In genomic region chr5:43006411-43007202, GRCh38 we compare ENCODE assay signal across 10 cellular contexts. TPM values are rescaled to one million over a fixed set of nuclear protein-coding genes. Genes with fewer than 3 reads are reported as not detected.
A peak's percentile ranks its signal among the peaks of the same experiment; 100 is the strongest.
DNase-seq lines count a peak whose midpoint lies in the region; ATAC-seq, FAIRE-seq and TF ChIP-seq lines count a peak whose summit lies in the region.
"Had no signal": no experiment of that assay in that cellular context is flagged by ENCODE, and none has a peak within 500 bp of the region (broad histone marks: within the 10 kb centered on the region; RNA-seq: fewer than 3 reads in every experiment).

No MANE protein-coding gene starts in this region.

- BruUV-seq in HepG2 (replicated peaks; lab: Mats Ljungman, UMichigan): no TSS peak

- peak overlapping the region; percentile 96 for H3K27ac Mint-ChIP-seq in activated T-cell treated with anti-CD3 and anti-CD28 coated beads, Interleukin-2, amount 50 U/mL, for 24 hours

- no peak for DNase-seq in activated T-cell treated with anti-CD3 and anti-CD28 coated beads, Interleukin-2, amount 50 U/mL, for 24 hours
- no peak for DNase-seq in activated T-cell treated with anti-CD3 and anti-CD28 coated beads, Interleukin-2, amount 50 U/mL, for 48 hours
- DNase-seq in adipocyte (ENCODE audit: low read depth): no peak
- no peak for DNase-seq in HepG2 (ENCODE audit: low spot score)

- no peaks in the 10 kb centered on the region for H3K9me3 Mint-ChIP-seq in activated T-cell treated with anti-CD3 and anti-CD28 coated beads, Interleukin-2, amount 50 U/mL, for 24 hours

- H3K9me3 ChIP-seq in adipocyte (ENCODE audit: control insufficient read depth, low read length) (no peaks in the 10 kb centered on the region), HepG2 (ENCODE audit: low read length) (no peaks in the 10 kb centered on the region), thymus (ENCODE audit: control insufficient read depth) (no peaks in the 10 kb centered on the region)

- CTCF ChIA-PET in HepG2 (lab: Yijun Ruan, JAX; ENCODE audit: low intra/inter-chr PET ratio, low total read pairs): no interaction called here

- TF ChIP-seq EP300 in HepG2 (IDR thresholded peaks at IDR 0.05; ENCODE audit: low read depth in 2 of 2, low read length in 2 of 2): no peak
- TF ChIP-seq EP300 in HepG2 (CRISPR knock-in tag; IDR thresholded peaks at IDR 0.05; ENCODE audit: borderline replicate concordance): no peak

- intact Hi-C loops in HepG2 (cut with micrococcal nuclease; ENCODE audit: unreplicated experiment): no loop called here

- POLR2A ChIA-PET in HepG2 (lab: Yijun Ruan, JAX): interaction anchor here (1.2 to 4.9 kb wide), 5 partner anchors 12 to 114 kb away, joined by 4 to 72 read pairs (median 40); partner anchors contain the start of gene ZNF131

- peaks cover 4% of the 10 kb centered on the region for H3K36me3 Mint-ChIP-seq in activated T-cell treated with anti-CD3 and anti-CD28 coated beads, Interleukin-2, amount 50 U/mL, for 24 hours (ENCODE audit: low read depth)

- H3K4me3 Mint-ChIP-seq in activated T-cell treated with anti-CD3 and anti-CD28 coated beads, Interleukin-2, amount 50 U/mL, for 24 hours: peak overlapping the region; percentile 84

- no peak for TF ChIP-seq RAD21 in HepG2 (CRISPR knock-in tag; IDR thresholded peaks at IDR 0.05)

- peak overlapping the region; percentile 89; the same call in 1 of the 2 replicates for H3K4me2 ChIP-seq in HepG2 (ENCODE audit: low read depth, low read length)

- H3K4me1 ChIP-seq in adipocyte (ENCODE audit: control insufficient read depth, insufficient read depth, low read length) (peaks cover 8% of the 10 kb centered on the region), HepG2 (ENCODE audit: insufficient read depth, low read length) (peaks cover 12% of the 10 kb centered on the region), thymus (ENCODE audit: control insufficient read depth, insufficient read depth, low read length) (peaks cover 11% of the 10 kb centered on the region)

- 91% methylated on average over 19 of the region's 19 CpGs for WGBS in HepG2 (ENCODE audit: low lambda C conversion rate)
- WGBS in thymus: 93% methylated on average over 19 of the region's 19 CpGs

- no peaks in the 10 kb centered on the region for H4K20me1 ChIP-seq in HepG2 (ENCODE audit: insufficient read depth, low read length)

- no peak for FAIRE-seq in HepG2 (lab: Jason Lieb, UNC)
- FAIRE-seq: HTR-8/SVneo had no signal

- no peaks in the 10 kb centered on the region for H3K36me3 ChIP-seq in adipocyte (ENCODE audit: control insufficient read depth, insufficient read depth, low read length, severe bottlenecking)
- no peaks in the 10 kb centered on the region for H3K36me3 ChIP-seq in HepG2 (replicated peaks in 1 of 2; ENCODE audit: control insufficient read depth in 1 of 2, insufficient read depth in 2 of 2, low read length in 2 of 2)
- H3K36me3 ChIP-seq in thymus (ENCODE audit: control insufficient read depth, insufficient read depth): no peaks in the 10 kb centered on the region

- in situ Hi-C loops in HepG2 (cut with HindIII; ENCODE audit: extremely low pct_ligation_motif_present, low pct_unique_long_range_greater_than_20kb): loop anchor here (5.0 to 25.0 kb wide), 2 partner anchors 61 to 194 kb away; partner anchors contain the start of gene SELENOP

- H3K27me3 ChIP-seq in adipocyte (replicated peaks; ENCODE audit: control insufficient read depth, insufficient read depth, low read length): no peaks in the 10 kb centered on the region
- no peaks in the 10 kb centered on the region; a peak in 1 of 5 replicates for H3K27me3 ChIP-seq in HepG2 (ENCODE audit: control insufficient read depth in 1 of 2, insufficient read depth in 2 of 2, low read length in 2 of 2)
- H3K27me3 ChIP-seq in thymus (ENCODE audit: control insufficient read depth, insufficient read depth): no peaks in the 10 kb centered on the region

- no peak overlapping the region for H3K27ac ChIP-seq in HepG2 (ENCODE audit: extremely low read length, insufficient read depth, low read length)
- H3K27ac ChIP-seq in thymus (ENCODE audit: low read depth): peak overlapping the region; percentile 31
- H3K27ac ChIP-seq: C4-2B had no signal

- peaks cover 40% of the 10 kb centered on the region for H3K4me1 Mint-ChIP-seq in activated T-cell treated with anti-CD3 and anti-CD28 coated beads, Interleukin-2, amount 50 U/mL, for 24 hours (ENCODE audit: low read depth)

- H3K4me3 ChIP-seq in adipocyte (ENCODE audit: low read length) (peak overlapping the region; percentile 89), HepG2 (replicated peaks in 1 of 3; ENCODE audit: insufficient read depth in 1 of 3, low read depth in 2 of 3, low read length in 3 of 3) (no peak overlapping the region), thymus (ENCODE audit: low read length) (peak overlapping the region; percentile 83)

- H3K9ac ChIP-seq in adipocyte (ENCODE audit: low read length): peak overlapping the region; percentile 96
- H3K9ac ChIP-seq in HepG2 (ENCODE audit: insufficient read depth, low read depth, low read length): no peak overlapping the region

- ATAC-seq in HepG2: no peak
- ATAC-seq in GM21367 (IDR thresholded peaks at IDR 0.05; ENCODE audit: unreplicated experiment): no peak
- ATAC-seq in HG02852 (IDR thresholded peaks at IDR 0.05; ENCODE audit: unreplicated experiment): no peak
- ATAC-seq in HG03097 (IDR thresholded peaks at IDR 0.05; ENCODE audit: low FRiP score, unreplicated experiment): no peak

- H3K79me2 ChIP-seq in HepG2 (ENCODE audit: insufficient read depth, low read length): no peaks in the 10 kb centered on the region

- no peaks in the 10 kb centered on the region for H3K27me3 Mint-ChIP-seq in activated T-cell treated with anti-CD3 and anti-CD28 coated beads, Interleukin-2, amount 50 U/mL, for 24 hours

- TF ChIP-seq POLR2A in HepG2 (IDR thresholded peaks at IDR 0.05; ENCODE audit: insufficient read depth in 1 of 2, low read depth in 2 of 2, low read length in 2 of 2): no peak

- H2AFZ ChIP-seq in HepG2 (ENCODE audit: low read length): no peak overlapping the region

- no peak for TF ChIP-seq CTCF in HepG2 (CRISPR knock-in tag; IDR thresholded peaks at IDR 0.05)

TF ChIP-seq in HepG2, 621 proteins besides CTCF, POLR2A, EP300 and RAD21:
- TF ChIP-seq NFE2L1 (CRISPR knock-in tag; IDR thresholded peaks at IDR 0.05; ENCODE audit: borderline replicate concordance): no peak
- TF ChIP-seq ZNF749 (CRISPR knock-in tag; IDR thresholded peaks at IDR 0.05; ENCODE audit: borderline replicate concordance): no peak
- TF ChIP-seq ZSCAN22 (CRISPR knock-in tag; IDR thresholded peaks at IDR 0.05): no peak
- TF ChIP-seq MZF1 (CRISPR knock-in tag; IDR thresholded peaks at IDR 0.05; ENCODE audit: borderline replicate concordance): no peak
- no peak for TF ChIP-seq BORCS8-MEF2B (CRISPR knock-in tag; IDR thresholded peaks at IDR 0.05)
- no peak for TF ChIP-seq MYNN (CRISPR knock-in tag; IDR thresholded peaks at IDR 0.05; ENCODE audit: low read depth)
- no peak for TF ChIP-seq MEF2D (CRISPR knock-in tag; IDR thresholded peaks at IDR 0.05)
- no peak for TF ChIP-seq ZNF292 (CRISPR knock-in tag; IDR thresholded peaks at IDR 0.05; ENCODE audit: borderline replicate concordance, low read depth)
- TF ChIP-seq SIN3B (IDR thresholded peaks at IDR 0.05; ENCODE audit: low read length): no peak
- no peak for TF ChIP-seq NR2C2 (CRISPR knock-in tag; IDR thresholded peaks at IDR 0.05; ENCODE audit: borderline replicate concordance)
- no peak for TF ChIP-seq ZNF343 (CRISPR knock-in tag; IDR thresholded peaks at IDR 0.05)
- no peak for TF ChIP-seq PBX3 (CRISPR knock-in tag; IDR thresholded peaks at IDR 0.05; ENCODE audit: borderline replicate concordance)
- no peak for TF ChIP-seq ZNF605 (CRISPR knock-in tag; IDR thresholded peaks at IDR 0.05)

RNA-seq across cellular contexts. Expression of gene ANXA2R, which starts 33.5 kb away (rescaled TPM):
- total RNA-seq in HepG2 (2016; rRNA removed; fragmentation: Illumina TruSeq; extraction: Trizol): 0.76 and 0.95 TPM in 2 replicates
- 0.40 and 0.53 TPM in 2 replicates for total RNA-seq in HepG2 (2016; cell fraction: cytosol; rRNA removed; fragmentation: Illumina TruSeq; extraction: Trizol; ENCODE audit: low read depth)
- 0.58 and 0.74 TPM in 2 replicates for total RNA-seq in HepG2 (2016; cell fraction: insoluble cytoplasmic fraction; rRNA removed; fragmentation: Illumina TruSeq; extraction: Trizol)
- 0.65 TPM in 2 replicates for total RNA-seq in HepG2 (2016; cell fraction: membrane; rRNA removed; fragmentation: Illumina TruSeq; extraction: Trizol)
- 1.5 and 1.8 TPM in 2 replicates for total RNA-seq in HepG2 (2016; cell fraction: nucleus; rRNA removed; fragmentation: Illumina TruSeq; extraction: Trizol)
- polyA plus RNA-seq in HepG2 (2011; rRNA removed): 1.3 TPM in 2 replicates
- polyA plus RNA-seq in HepG2 (2011; cell fraction: cytosol; rRNA removed): 0.90 and 1.1 TPM in 2 replicates
- polyA plus RNA-seq in HepG2 (2011; cell fraction: nucleus; rRNA removed): 2.6 and 2.7 TPM in 2 replicates
- polyA plus RNA-seq in HepG2 (2012): 0.52 and 0.67 TPM in 2 replicates
- 0.37 and 0.41 TPM in 2 replicates for polyA plus RNA-seq in HepG2 (2016; cell fraction: cytosol; fragmentation: Illumina TruSeq; extraction: Trizol; ENCODE audit: low read depth)
- 0.28 and 0.72 TPM in 2 replicates for polyA plus RNA-seq in HepG2 (2016; cell fraction: insoluble cytoplasmic fraction; fragmentation: Illumina TruSeq; extraction: Trizol; ENCODE audit: low read depth)
- polyA plus RNA-seq in HepG2 (2016; cell fraction: membrane; fragmentation: Illumina TruSeq; extraction: Trizol; ENCODE audit: low read depth): 0.34 and 0.62 TPM in 2 replicates
- polyA plus RNA-seq in HepG2 (2016; cell fraction: nucleus; fragmentation: Illumina TruSeq; extraction: Trizol; ENCODE audit: insufficient read depth, low read depth): 1.2 and 1.5 TPM in 2 replicates
- polyA minus RNA-seq in HepG2 (2011; rRNA and poly(A)+ RNA removed; ENCODE audit: low replicate concordance): 1.5 and 11.0 TPM in 2 replicates
- polyA minus RNA-seq in HepG2 (2011; cell fraction: cytosol; rRNA and poly(A)+ RNA removed): 0.49 TPM in 1 of 2 replicates, not detected in the other
- 3.9 and 4.5 TPM in 2 replicates for polyA minus RNA-seq in HepG2 (2011; cell fraction: nucleus; rRNA and poly(A)+ RNA removed)
- 68.7 TPM for polyA plus RNA-seq in thymus

Comparison
In these comparisons a context has a peak if more than half of its experiments do, and no peak if none do; other contexts are left out.
1. H3K4me3 ChIP-seq: peak in adipocyte (single experiment) and thymus (single experiment); none in HepG2 (0 of 3).
2. RNA of gene ANXA2R, which starts 33.5 kb away (polyA plus RNA-seq): 68.7 TPM in thymus (single experiment); 0.28 to 2.7 TPM in HepG2; every median in the first group is over 10 times any median in the second.